ENCODE assay signal across 22 cellular contexts in genomic region chr1:155177918-155178281, GRCh38. TPM values are rescaled to one million over a fixed set of nuclear protein-coding genes. Genes with fewer than 3 reads are reported as not detected.
A peak's percentile ranks its signal among the peaks of the same experiment; 100 is the strongest.
DNase-seq lines count a peak whose midpoint lies in the region; FAIRE-seq and TF ChIP-seq lines count a peak whose summit lies in the region.
"Had no signal": no experiment of that assay in that cellular context is flagged by ENCODE, and none has a peak within 500 bp of the region (broad histone marks: within the 10 kb centered on the region; RNA-seq: fewer than 3 reads in every experiment).

No MANE protein-coding gene starts in this region.

- H3K36me3 Mint-ChIP-seq in activated T-cell treated with anti-CD3 and anti-CD28 coated beads, Interleukin-2, amount 50 U/mL, for 24 hours (ENCODE audit: low read depth) = peaks cover 52% of the 10 kb centered on the region
- H3K36me3 Mint-ChIP-seq in osteocyte (ENCODE audit: unreplicated experiment) = peaks cover 19% of the 10 kb centered on the region

- no peak overlapping the region for H3K27ac Mint-ChIP-seq in activated T-cell treated with anti-CD3 and anti-CD28 coated beads, Interleukin-2, amount 50 U/mL, for 24 hours
- H3K27ac Mint-ChIP-seq in osteocyte (ENCODE audit: unreplicated experiment) = no peak overlapping the region
- H3K27ac Mint-ChIP-seq: GM23338, nephron had no signal

- no peaks in the 10 kb centered on the region for H3K9me3 ChIP-seq in Peyer's patch
- no peaks in the 10 kb centered on the region for H3K9me3 ChIP-seq in esophagus squamous epithelium
- H3K9me3 ChIP-seq in spleen = no peaks in the 10 kb centered on the region
- H3K9me3 ChIP-seq: adrenal gland had no signal

- FAIRE-seq in RCC 7860 (lab: Jason Lieb, UNC) = no peak

- peaks cover 36% of the 10 kb centered on the region for H3K4me1 Mint-ChIP-seq in activated T-cell treated with anti-CD3 and anti-CD28 coated beads, Interleukin-2, amount 50 U/mL, for 24 hours (ENCODE audit: low read depth)
- H3K4me1 Mint-ChIP-seq in osteocyte (ENCODE audit: unreplicated experiment) = peaks cover 24% of the 10 kb centered on the region

- H3K36me3 ChIP-seq in Peyer's patch (no peaks in the 10 kb centered on the region), esophagus squamous epithelium (no peaks in the 10 kb centered on the region), spleen (peaks cover 0 to 23% (median 0%) of the 10 kb centered on the region in 6 donors)
- H3K36me3 ChIP-seq: adrenal gland, cardiac muscle cell had no signal

- no peak overlapping the region for H3K4me3 Mint-ChIP-seq in activated T-cell treated with anti-CD3 and anti-CD28 coated beads, Interleukin-2, amount 50 U/mL, for 24 hours
- H3K4me3 Mint-ChIP-seq in osteocyte (ENCODE audit: unreplicated experiment) = no peak overlapping the region
- H3K4me3 Mint-ChIP-seq: GM23338, nephron had no signal

- no peaks in the 10 kb centered on the region for H3K27me3 Mint-ChIP-seq in activated T-cell treated with anti-CD3 and anti-CD28 coated beads, Interleukin-2, amount 50 U/mL, for 24 hours
- no peaks in the 10 kb centered on the region for H3K27me3 Mint-ChIP-seq in osteocyte (ENCODE audit: unreplicated experiment)

- peaks cover 0 to 18% (median 11%) of the 10 kb centered on the region in 4 donors for H3K4me1 ChIP-seq in Peyer's patch
- peaks cover 22 to 48% (median 25%) of the 10 kb centered on the region in 3 donors for H3K4me1 ChIP-seq in esophagus squamous epithelium
- H3K4me1 ChIP-seq in spleen = peaks cover 5 to 66% (median 35%) of the 10 kb centered on the region in 6 donors

- WGBS in esophagus squamous epithelium, 2 donors = no CpG with 5 or more reads among the region's 9 CpGs
- WGBS in spleen, 5 donors = 92 to 97% (median 96%) methylated on average over 9 of the region's 9 CpGs

- H3K4me3 ChIP-seq in Peyer's patch = no peak overlapping the region
- no peak overlapping the region for H3K4me3 ChIP-seq in esophagus squamous epithelium
- H3K4me3 ChIP-seq in spleen = peak overlapping the region in 4 of 8 donors; percentile 6 to 53 (median 10)
- H3K4me3 ChIP-seq: adrenal gland, cardiac muscle cell, GM23338, smooth muscle cell had no signal

- H3K9me3 Mint-ChIP-seq in activated T-cell treated with anti-CD3 and anti-CD28 coated beads, Interleukin-2, amount 50 U/mL, for 24 hours = no peaks in the 10 kb centered on the region
- H3K9me3 Mint-ChIP-seq in osteocyte (ENCODE audit: unreplicated experiment) = no peaks in the 10 kb centered on the region
- H3K9me3 Mint-ChIP-seq: nephron had no signal

- peak; percentile 17 for DNase-seq in activated T-cell treated with anti-CD3 and anti-CD28 coated beads, Interleukin-2, amount 50 U/mL, for 24 hours
- no peak for DNase-seq in activated T-cell treated with anti-CD3 and anti-CD28 coated beads for 4 hours
- peak in 2 of 3 donors; percentile 44 to 46 for DNase-seq in Peyer's patch
- DNase-seq in esophagus squamous epithelium (lab: John Stamatoyannopoulos, UW) = no peak
- DNase-seq in spleen = peak; percentile 72
- DNase-seq in RCC 7860 (ENCODE audit: low spot score) = no peak
- no peak for DNase-seq in glomerular visceral epithelial cell (ENCODE audit: extremely low spot score)
- DNase-seq in osteocyte (ENCODE audit: extremely low spot score, unreplicated experiment) = no peak
- DNase-seq: C1 segment of cervical spinal cord; DMS 273 treated with DMSO at 0.1 percent for 48 hours; effector CD8-positive, alpha-beta T cell; GDM1; mesenchymal stem cell; NCI-H1417; NCI-H524; stimulated activated CD4-positive, alpha-beta T cell treated with anti-CD3 and anti-CD28 coated beads, Interleukin-4, amount 100 ng/mL, for 4 hours; T-helper 1 cell had no signal

- TF ChIP-seq POLR2A in Peyer's patch (IDR thresholded peaks at IDR 0.05) = no peak
- no peak for TF ChIP-seq POLR2A in esophagus squamous epithelium (IDR thresholded peaks at IDR 0.05)
- no peak for TF ChIP-seq POLR2A in spleen (IDR thresholded peaks at IDR 0.05)

- TF ChIP-seq CTCF in Peyer's patch (IDR thresholded peaks at IDR 0.05) (no peak), esophagus squamous epithelium (IDR thresholded peaks at IDR 0.05) (no peak), spleen (IDR thresholded peaks at IDR 0.05 in 8 of 11, conservative IDR thresholded peaks at IDR 0.05 in 3 of 11) (no peak), osteocyte (IDR thresholded peaks at IDR 0.05) (no peak)

- H3K27me3 ChIP-seq in Peyer's patch (peaks cover 0 to 4% of the 10 kb centered on the region in 2 donors), esophagus squamous epithelium (peaks cover 0 to 27% (median 0%) of the 10 kb centered on the region in 4 donors), spleen (replicated peaks in 1 of 7) (peaks cover 0 to 25% (median 15%) of the 10 kb centered on the region in 7 donors)
- H3K27me3 ChIP-seq: adrenal gland had no signal

- no peak overlapping the region for H3K27ac ChIP-seq in Peyer's patch
- H3K27ac ChIP-seq in esophagus squamous epithelium = peak overlapping the region in 3 of 4 donors; percentile 39 to 73 (median 73)
- peak overlapping the region in 3 of 8 donors; percentile 50 to 69 (median 60) for H3K27ac ChIP-seq in spleen
- H3K27ac ChIP-seq: cardiac muscle cell had no signal

- intact Hi-C loops in esophagus squamous epithelium (cut with DNase I) (no loop called here), spleen (cut with DNase I; ENCODE audit: low total_unique reads) (loop anchor here (10.0 kb wide), 1 partner anchor 47 kb away; no protein-coding TSS in a partner anchor)

RNA-seq across cellular contexts. Expression of gene TRIM46, which starts 4.3 kb away (rescaled TPM):
- total RNA-seq in Peyer's patch (not detected), esophagus squamous epithelium (under 1 TPM in 3 of 4 donors, not detected in 1; 0.30 to 0.53 (median 0.38) TPM), spleen (1 to 10 TPM in 6 of 7 donors, under 1 TPM in 1; 0.83 to 3.6 (median 1.6) TPM), osteocyte (6.1 and 7.7 TPM in 2 replicates)
- polyA plus RNA-seq in spleen = under 1 TPM; 0.35 to 0.77 (median 0.46) TPM

RNA-seq across cellular contexts. Expression of gene KRTCAP2, which starts 4.8 kb away (rescaled TPM):
- 100 to 1,000 TPM; 111 to 137 (median 117) TPM for total RNA-seq in Peyer's patch
- 100 to 1,000 TPM in 1 of 4 donors, 10 to 100 TPM in 3; 70.8 to 122 (median 73.8) TPM for total RNA-seq in esophagus squamous epithelium
- 100 to 1,000 TPM; 113 to 154 (median 136) TPM for total RNA-seq in spleen
- 100 to 1,000 TPM; 193 to 203 (median 200) TPM for polyA plus RNA-seq in spleen
- total RNA-seq in osteocyte = 190 and 201 TPM in 2 replicates

RNA-seq across cellular contexts. Expression of gene THBS3, which starts 29.8 kb away (rescaled TPM):
- 10 to 100 TPM; 15.9 to 58.6 (median 46.5) TPM for total RNA-seq in Peyer's patch
- 10 to 100 TPM in 3 of 4 donors, 1 to 10 TPM in 1; 8.7 to 18.5 (median 11.1) TPM for total RNA-seq in esophagus squamous epithelium
- 10 to 100 TPM; 14.3 to 22.6 (median 20.5) TPM for total RNA-seq in spleen
- 10 to 100 TPM; 10.2 to 31.2 (median 27.7) TPM for polyA plus RNA-seq in spleen
- 55.4 and 57.2 TPM in 2 replicates for total RNA-seq in osteocyte

RNA-seq across cellular contexts. Expression of gene MTX1, which starts 30.6 kb away (rescaled TPM):
- 10 to 100 TPM; 33.2 to 45.2 (median 36.5) TPM for total RNA-seq in Peyer's patch
- total RNA-seq in esophagus squamous epithelium = 10 to 100 TPM; 34.0 to 59.1 (median 42.9) TPM
- total RNA-seq in spleen = 10 to 100 TPM; 28.2 to 40.9 (median 33.2) TPM
- 10 to 100 TPM; 43.7 to 48.4 (median 44.5) TPM for polyA plus RNA-seq in spleen
- 31.9 and 33.2 TPM in 2 replicates for total RNA-seq in osteocyte

RNA-seq across cellular contexts. Expression of gene DPM3, which starts 37.6 kb away (rescaled TPM):
- total RNA-seq in Peyer's patch (10 to 100 TPM; 33.5 to 89.2 (median 65.0) TPM), esophagus squamous epithelium (10 to 100 TPM; 33.1 to 67.7 (median 45.4) TPM), spleen (10 to 100 TPM; 25.0 to 62.4 (median 49.9) TPM), osteocyte (61.3 and 64.4 TPM in 2 replicates)
- polyA plus RNA-seq in spleen = 100 to 1,000 TPM; 205 to 262 (median 229) TPM

Comparison
In these comparisons a context has a peak if more than half of its experiments do, and no peak if none do; other contexts are left out.
1. DNase-seq: peak in activated T-cell treated with anti-CD3 and anti-CD28 coated beads, Interleukin-2, amount 50 U/mL, for 24 hours (single experiment), Peyer's patch (2 of 3) and spleen (single experiment); none in activated T-cell treated with anti-CD3 and anti-CD28 coated beads for 4 hours (single experiment), esophagus squamous epithelium (single experiment), RCC 7860 (single experiment), glomerular visceral epithelial cell (single experiment) and osteocyte (single experiment).
2. H3K27ac ChIP-seq: peak in esophagus squamous epithelium (3 of 4); none in Peyer's patch (0 of 4).